ENCODE assay signal across 23 cellular contexts in genomic region chr16:12341966-12342365, GRCh38.
DNase-seq lines count a peak whose midpoint lies in the region; ATAC-seq and TF ChIP-seq lines count a peak whose summit lies in the region.
"Had no signal": no experiment of that assay in that cellular context is flagged by ENCODE, and none has a peak within 500 bp of the region (broad histone marks: within the 10 kb centered on the region; RNA-seq: fewer than 3 reads in every experiment).

No MANE protein-coding gene starts in this region.

- H3K4ac ChIP-seq in IMR-90 (ENCODE audit: low read depth, low read length): peak overlapping the region; percentile 11; the same call in 1 of the 2 replicates

- peak overlapping the region; percentile 50 for H2BK20ac ChIP-seq in IMR-90 (ENCODE audit: low read depth, low read length)

- POLR2A ChIA-PET in IMR-90 (lab: Charles Lee; ENCODE audit: unreplicated experiment): no interaction called here

- H3K36me3 ChIP-seq in IMR-90 (ENCODE audit: control insufficient read depth, insufficient read depth, low read length): no peaks in the 10 kb centered on the region
- H3K36me3 ChIP-seq: ascending aorta, HAP-1, left lung, ovary, sigmoid colon had no signal

- H3K23ac ChIP-seq in IMR-90 (ENCODE audit: low read depth, low read length): no peak overlapping the region

- H3K27me3 ChIP-seq in IMR-90 (ENCODE audit: control insufficient read depth, insufficient read depth, low read length): no peaks in the 10 kb centered on the region
- H3K27me3 ChIP-seq: ascending aorta, hepatocyte, left lung, ovary, sigmoid colon had no signal

- dilution Hi-C loops in IMR-90 (cut with HindIII; ENCODE audit: low sequenced_read_pairs, unreplicated experiment): no loop called here

- no peak overlapping the region; the same call in 1 of the 2 replicates for H2BK120ac ChIP-seq in IMR-90 (ENCODE audit: low read depth, low read length)

- BruUV-seq in IMR-90 (replicated peaks; lab: Mats Ljungman, UMichigan): no TSS peak

- H3K56ac ChIP-seq in IMR-90 (ENCODE audit: extremely low read depth, insufficient read depth, low read length): no peak overlapping the region

- no peak for TF ChIP-seq POLR2A in IMR-90 (IDR thresholded peaks at IDR 0.05; ENCODE audit: low read depth, low read length)

- H3K4me2 ChIP-seq in IMR-90 (ENCODE audit: low read depth, low read length): no peak overlapping the region
- H3K4me2 ChIP-seq: hepatocyte had no signal

- H3K9ac ChIP-seq in IMR-90 (ENCODE audit: low read depth, low read length): no peak overlapping the region

- no peak overlapping the region for H3K27ac ChIP-seq in IMR-90 (ENCODE audit: insufficient read depth, low read length)
- H3K27ac ChIP-seq: ascending aorta, hepatocyte, left lung, ovary, sigmoid colon had no signal

- peak; percentile 53 for DNase-seq in EH (ENCODE audit: low read depth)
- peak; percentile 31 for DNase-seq in IMR-90
- peak; percentile 12 for DNase-seq in choroid plexus epithelial cell (ENCODE audit: low read depth)
- DNase-seq in myocyte (ENCODE audit: low read depth): peak; percentile 52
- DNase-seq in globus pallidus (ENCODE audit: low spot score): no peak
- no peak for DNase-seq in RPMI8226
- no peak for DNase-seq in NCI-H82 (lab: John Stamatoyannopoulos, UW)
- DNase-seq: activated CD4-positive, alpha-beta T cell treated with anti-CD3 and anti-CD28 coated beads, Interleukin-2, amount 50 U/mL, for 48 hours; activated CD8-positive, alpha-beta memory T cell treated with anti-CD3 and anti-CD28 coated beads, Interleukin-2, amount 50 U/mL, for 4 hours; activated effector memory CD4-positive, alpha-beta T cell treated with Interleukin-2 at 50 U/mL for 16 hours; activated naive CD8-positive, alpha-beta T cell treated with anti-CD3 and anti-CD28 coated beads for 36 hours; immature natural killer cell; left lung; midbrain; NCI-H1417; NCI-H524 treated with DMSO at 0.1 percent for 48 hours; ovary; sigmoid colon; stimulated activated CD4-positive, alpha-beta T cell treated with anti-CD3 and anti-CD28 coated beads, Interleukin-15, amount 100 ng/mL, for 24 hours had no signal

- no peak overlapping the region for H2AK9ac ChIP-seq in IMR-90 (replicated peaks; ENCODE audit: low read depth, low read length, poor library complexity)

- intact Hi-C loops in IMR-90 (cut with micrococcal nuclease): loop anchor here (2.0 to 5.0 kb wide), 2 partner anchors 115 to 247 kb away; no protein-coding TSS in a partner anchor

- CTCF ChIA-PET in IMR-90 (lab: Yijun Ruan, JAX): interaction anchor here (0.8 to 1.5 kb wide), 2 partner anchors 10 to 246 kb away, joined by 4 to 9 read pairs; no protein-coding TSS in a partner anchor

- H3K9me1 ChIP-seq in IMR-90 (ENCODE audit: insufficient read depth, low read length): peaks cover 31% of the 10 kb centered on the region

- no peak overlapping the region for H4K5ac ChIP-seq in IMR-90 (ENCODE audit: low read depth, low read length)

- no peak overlapping the region; the same call in 2 of the 3 replicates for H2BK15ac ChIP-seq in IMR-90 (ENCODE audit: low read depth, low read length)

- H3K4me3 ChIP-seq in IMR-90 (ENCODE audit: insufficient read depth, low read depth, low read length): no peak overlapping the region
- H3K4me3 ChIP-seq in choroid plexus epithelial cell (ENCODE audit: low read depth, low read length): no peak overlapping the region
- H3K4me3 ChIP-seq: ascending aorta, HAP-1, hepatocyte, left lung, ovary, sigmoid colon had no signal

- no peak for TF ChIP-seq RAD21 in IMR-90 (IDR thresholded peaks at IDR 0.05; ENCODE audit: low read length)

- peak overlapping the region; percentile 10 for H2BK5ac ChIP-seq in IMR-90 (ENCODE audit: low read depth, low read length, poor library complexity, severe bottlenecking)

- peaks cover 0 to 22% of the 10 kb centered on the region in 2 experiments; a peak in 2 of 4 replicates for H3K79me1 ChIP-seq in IMR-90 (ENCODE audit: low read depth in 1 of 2, low read length in 2 of 2)

- no peak overlapping the region for H3K18ac ChIP-seq in IMR-90 (ENCODE audit: low read depth, low read length)

- in situ Hi-C loops in IMR-90 (cut with MboI; ENCODE audit: low sequenced_read_pairs): no loop called here

- TF ChIP-seq CTCF in IMR-90 (conservative IDR thresholded peaks at IDR 0.05; ENCODE audit: low read depth, low read length) (no peak), choroid plexus epithelial cell (conservative IDR thresholded peaks at IDR 0.05; ENCODE audit: low read depth, low read length) (no peak)

- H4K8ac ChIP-seq in IMR-90 (ENCODE audit: low read depth in 2 of 2, low read length in 2 of 2): no peak overlapping the region

- H3K4me1 ChIP-seq in IMR-90 (ENCODE audit: control insufficient read depth, insufficient read depth, low read length): peaks cover 15% of the 10 kb centered on the region
- H3K4me1 ChIP-seq: ascending aorta, HAP-1, left lung had no signal

- H2AK5ac ChIP-seq in IMR-90 (ENCODE audit: low read depth, low read length): peak overlapping the region; percentile 44; the same call in 1 of the 2 replicates

- H3K14ac ChIP-seq in IMR-90 (replicated peaks; ENCODE audit: low read depth, low read length): no peak overlapping the region; the same call in 1 of the 2 replicates

- ATAC-seq in IMR-90 (ENCODE audit: low read depth): peak; percentile 5; the same call in 1 of the 2 replicates
- ATAC-seq in HG02678 (IDR thresholded peaks at IDR 0.05; ENCODE audit: unreplicated experiment): no peak

- H2AFZ ChIP-seq in IMR-90 (replicated peaks; ENCODE audit: low read length, poor library complexity): no peak overlapping the region
- H2AFZ ChIP-seq: hepatocyte had no signal

- H4K91ac ChIP-seq in IMR-90 (ENCODE audit: insufficient read depth, low read depth, low read length): no peak overlapping the region

- no peaks in the 10 kb centered on the region for H3K9me3 ChIP-seq in IMR-90 (ENCODE audit: control insufficient read depth, insufficient read depth, low read length)
- H3K9me3 ChIP-seq: ascending aorta, HAP-1, left lung, ovary, sigmoid colon had no signal

- no CpG with 5 or more reads among the region's 3 CpGs for WGBS in IMR-90 (ENCODE audit: extremely low coverage in 2 of 2, insufficient read length in 1 of 2), 2 experiments

- peaks cover 4% of the 10 kb centered on the region; the same call in 1 of the 2 replicates for H4K20me1 ChIP-seq in IMR-90 (ENCODE audit: insufficient read depth, low read length)

TF ChIP-seq in IMR-90, 13 proteins besides CTCF, POLR2A, EP300 and RAD21:
- TF ChIP-seq MAFK (IDR thresholded peaks at IDR 0.05; ENCODE audit: low read depth, low read length): no peak
- TF ChIP-seq NFE2L2 (IDR thresholded peaks at IDR 0.05; ENCODE audit: low read depth, low read length): no peak
- no peak for TF ChIP-seq ELK1 (IDR thresholded peaks at IDR 0.05; ENCODE audit: borderline replicate concordance, low read depth, low read length)
- no peak for TF ChIP-seq RCOR1 (IDR thresholded peaks at IDR 0.05; ENCODE audit: insufficient replicate concordance, low read length)
- TF ChIP-seq BHLHE40 (IDR thresholded peaks at IDR 0.05; ENCODE audit: low read depth, low read length): no peak
- no peak for TF ChIP-seq USF2 (IDR thresholded peaks at IDR 0.05; ENCODE audit: low read depth, low read length)
- no peak for TF ChIP-seq MXI1 (IDR thresholded peaks at IDR 0.05; ENCODE audit: borderline replicate concordance, low read depth, low read length)
- TF ChIP-seq CEBPB (IDR thresholded peaks at IDR 0.05; ENCODE audit: low read depth, low read length): no peak
- no peak for TF ChIP-seq FOS (IDR thresholded peaks at IDR 0.05; ENCODE audit: low read depth, low read length)
- TF ChIP-seq MAZ (IDR thresholded peaks at IDR 0.05; ENCODE audit: borderline replicate concordance, low read depth, low read length): no peak
- no peak for TF ChIP-seq SMC3 (IDR thresholded peaks at IDR 0.05; ENCODE audit: low read depth, low read length)
- no peak for TF ChIP-seq RFX5 (IDR thresholded peaks at IDR 0.05; ENCODE audit: low read depth, low read length)
- TF ChIP-seq CHD1 (IDR thresholded peaks at IDR 0.05; ENCODE audit: low read depth, low read length): no peak

Comparison
In these comparisons a context has a peak if more than half of its experiments do, and no peak if none do; other contexts are left out.
1. DNase-seq: peak in EH (single experiment), IMR-90 (single experiment), choroid plexus epithelial cell (single experiment) and myocyte (single experiment); none in globus pallidus (single experiment), RPMI8226 (single experiment) and NCI-H82 (single experiment).